8 cellular contexts compared by ENCODE assay signal in the genomic region with DNA sequence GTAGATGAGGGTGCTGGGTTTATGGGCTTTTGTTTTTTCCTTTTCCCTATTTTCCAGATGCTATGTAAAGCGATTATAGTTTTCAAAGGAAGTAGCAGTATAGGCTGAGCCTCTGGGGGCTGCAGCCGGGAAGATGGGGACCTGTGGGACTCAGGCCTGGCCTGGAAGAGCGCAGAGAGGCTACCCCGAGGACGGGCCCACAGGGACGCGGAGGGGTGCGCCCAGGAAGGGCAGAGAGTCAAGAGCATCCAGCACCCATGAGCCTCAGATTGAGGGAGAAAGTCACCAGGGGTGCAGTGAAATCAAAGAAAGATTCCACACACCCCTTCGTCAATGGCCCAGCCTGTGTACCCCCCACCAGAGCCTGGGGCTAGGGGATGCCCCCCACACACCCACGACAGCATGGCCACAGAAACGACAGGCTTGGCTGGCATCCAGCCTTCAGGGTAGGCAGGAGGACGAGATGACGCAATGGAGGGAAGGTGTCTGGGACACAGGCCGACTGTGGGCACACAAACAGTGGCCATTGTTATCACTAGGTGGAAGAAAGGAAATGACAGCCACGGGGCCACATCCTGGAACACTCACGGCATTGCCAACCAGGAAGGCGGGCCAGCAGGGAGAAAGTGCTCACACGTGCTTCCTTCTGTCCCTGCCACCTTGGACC. TPM values are rescaled to one million over a fixed set of nuclear protein-coding genes. Genes with fewer than 3 reads are reported as not detected.
A peak's percentile ranks its signal among the peaks of the same experiment; 100 is the strongest.
DNase-seq lines count a peak whose midpoint lies in the region; ATAC-seq and TF ChIP-seq lines count a peak whose summit lies in the region.

No MANE protein-coding gene starts in this region.

- no peak for TF ChIP-seq RAD21 in IMR-90 (IDR thresholded peaks at IDR 0.05; ENCODE audit: low read length)

- intact Hi-C loops in IMR-90 (cut with micrococcal nuclease): no loop called here
- intact Hi-C loops in heart right ventricle (cut with DNase I): no loop called here

- peak overlapping the region; percentile 77; the same call in 2 of the 3 replicates for H2BK15ac ChIP-seq in IMR-90 (ENCODE audit: low read depth, low read length)

- peak overlapping the region; percentile 81 for H4K91ac ChIP-seq in IMR-90 (ENCODE audit: insufficient read depth, low read depth, low read length)

- H3K9me3 ChIP-seq in IMR-90 (ENCODE audit: control insufficient read depth, insufficient read depth, low read length) (no peaks in the 10 kb centered on the region), heart right ventricle (no peaks in the 10 kb centered on the region)

- peak overlapping the region; percentile 47 for H3K18ac ChIP-seq in IMR-90 (ENCODE audit: low read depth, low read length)

- peak overlapping the region; percentile 85 for H2AK9ac ChIP-seq in IMR-90 (replicated peaks; ENCODE audit: low read depth, low read length, poor library complexity)

- peaks cover 25% of the 10 kb centered on the region for H3K9me1 ChIP-seq in IMR-90 (ENCODE audit: insufficient read depth, low read length)

- no TSS peak for BruUV-seq in IMR-90 (replicated peaks; lab: Mats Ljungman, UMichigan)

- H3K9ac ChIP-seq in IMR-90 (ENCODE audit: low read depth, low read length): no peak overlapping the region

- dilution Hi-C loops in IMR-90 (cut with HindIII; ENCODE audit: low sequenced_read_pairs, unreplicated experiment): no loop called here

- H3K79me1 ChIP-seq in IMR-90 (ENCODE audit: low read depth in 1 of 2, low read length in 2 of 2): peaks cover 0 to 24% of the 10 kb centered on the region in 2 experiments; a peak in 2 of 4 replicates

- H3K4me3 ChIP-seq in IMR-90 (ENCODE audit: insufficient read depth, low read depth, low read length) (no peak overlapping the region), heart right ventricle (no peak overlapping the region)

- H2AK5ac ChIP-seq in IMR-90 (ENCODE audit: low read depth, low read length): peak overlapping the region; percentile 82

- H3K27me3 ChIP-seq in IMR-90 (ENCODE audit: control insufficient read depth, insufficient read depth, low read length) (no peaks in the 10 kb centered on the region), heart right ventricle (no peaks in the 10 kb centered on the region)

- peak overlapping the region; percentile 14; the same call in 1 of the 2 replicates for H3K4me2 ChIP-seq in IMR-90 (ENCODE audit: low read depth, low read length)

- peak overlapping the region; percentile 51 for H3K14ac ChIP-seq in IMR-90 (replicated peaks; ENCODE audit: low read depth, low read length)

- H3K27ac ChIP-seq in IMR-90 (ENCODE audit: insufficient read depth, low read length): peak overlapping the region; percentile 30
- H3K27ac ChIP-seq in heart right ventricle: peak overlapping the region; percentile 2 to 78 (median 56)

- H3K36me3 ChIP-seq in IMR-90 (ENCODE audit: control insufficient read depth, insufficient read depth, low read length) (no peaks in the 10 kb centered on the region), heart right ventricle (peaks cover 0 to 17% (median 0%) of the 10 kb centered on the region in 9 donors)

- no peak overlapping the region for H3K56ac ChIP-seq in IMR-90 (ENCODE audit: extremely low read depth, insufficient read depth, low read length)

- ATAC-seq in IMR-90 (ENCODE audit: low read depth) (peak; percentile 19), heart right ventricle (peak; percentile 66 to 85 (median 80)), GM21528 (IDR thresholded peaks at IDR 0.05; ENCODE audit: low FRiP score, unreplicated experiment) (no peak), GM18502 (IDR thresholded peaks at IDR 0.05; ENCODE audit: poor library complexity, unreplicated experiment) (no peak)

- H3K23ac ChIP-seq in IMR-90 (ENCODE audit: low read depth, low read length): peak overlapping the region; percentile 23; the same call in 1 of the 2 replicates

- no peaks in the 10 kb centered on the region for H4K20me1 ChIP-seq in IMR-90 (ENCODE audit: insufficient read depth, low read length)

- peaks cover 26% of the 10 kb centered on the region for H3K4me1 ChIP-seq in IMR-90 (ENCODE audit: control insufficient read depth, insufficient read depth, low read length)
- peaks cover 23 to 69% (median 54%) of the 10 kb centered on the region in 9 donors for H3K4me1 ChIP-seq in heart right ventricle

- no peak overlapping the region for H2BK5ac ChIP-seq in IMR-90 (ENCODE audit: low read depth, low read length, poor library complexity, severe bottlenecking)

- in situ Hi-C loops in IMR-90 (cut with MboI; ENCODE audit: low sequenced_read_pairs): no loop called here

- peak overlapping the region; percentile 12 to 79; a peak in 3 of 4 replicates for H4K8ac ChIP-seq in IMR-90 (ENCODE audit: low read depth in 2 of 2, low read length in 2 of 2)

- peak overlapping the region; percentile 46 for H2BK20ac ChIP-seq in IMR-90 (ENCODE audit: low read depth, low read length)

- TF ChIP-seq POLR2A in IMR-90 (IDR thresholded peaks at IDR 0.05; ENCODE audit: low read depth, low read length): no peak

- CTCF ChIA-PET in IMR-90 (lab: Yijun Ruan, JAX): no interaction called here
- CTCF ChIA-PET in GM10248 (lab: Yijun Ruan, JAX): interaction anchor here (1.5 kb wide), 1 partner anchor 58 kb away, joined by 5 read pairs; no protein-coding TSS in a partner anchor

- H3K4ac ChIP-seq in IMR-90 (ENCODE audit: low read depth, low read length): peak overlapping the region; percentile 43

- WGBS in IMR-90 (ENCODE audit: extremely low coverage in 2 of 2, insufficient read length in 1 of 2), 2 experiments: 13% methylated on average over 3 of the region's 18 CpGs; no CpG with 5 or more reads in 1 of the 2 experiments
- WGBS in heart right ventricle, 2 donors: 29 to 37% methylated on average over 18 of the region's 18 CpGs

- H4K5ac ChIP-seq in IMR-90 (ENCODE audit: low read depth, low read length): peak overlapping the region; percentile 69

- DNase-seq in IMR-90: peak; percentile 65
- peak; percentile 66 for DNase-seq in activated T-cell treated with anti-CD3 and anti-CD28 coated beads, Interleukin-2, amount 50 U/mL, for 1 hour
- DNase-seq in heart right ventricle: peak; percentile 73 to 86
- peak; percentile 49 for DNase-seq in stimulated activated CD8-positive, alpha-beta memory T cell treated with anti-CD3 and anti-CD28 coated beads, Interleukin-4, amount 100 ng/mL, for 48 hours
- DNase-seq in GM10248 (ENCODE audit: extremely low spot score): no peak
- no peak for DNase-seq in DMS79 (lab: John Stamatoyannopoulos, UW)

- peak overlapping the region; percentile 79 for H2AFZ ChIP-seq in IMR-90 (replicated peaks; ENCODE audit: low read length, poor library complexity)

- peak overlapping the region; percentile 29 for H2BK120ac ChIP-seq in IMR-90 (ENCODE audit: low read depth, low read length)

- POLR2A ChIA-PET in IMR-90 (lab: Charles Lee; ENCODE audit: unreplicated experiment): no interaction called here
- POLR2A ChIA-PET in GM10248 (lab: Yijun Ruan, JAX): no interaction called here

- no peak for TF ChIP-seq CTCF in IMR-90 (conservative IDR thresholded peaks at IDR 0.05; ENCODE audit: low read depth, low read length)
- TF ChIP-seq CTCF in heart right ventricle (IDR thresholded peaks at IDR 0.05): no peak
- no peak for TF ChIP-seq CTCF in GM10248 (IDR thresholded peaks at IDR 0.05; ENCODE audit: control extremely low read depth, extremely low read depth, low read depth, missing control alignments)

TF ChIP-seq in IMR-90, 13 proteins besides CTCF, POLR2A, EP300 and RAD21:
- TF ChIP-seq MAZ (IDR thresholded peaks at IDR 0.05; ENCODE audit: borderline replicate concordance, low read depth, low read length) (peak; percentile 16; the same call in 1 of the 2 replicates), RCOR1 (IDR thresholded peaks at IDR 0.05; ENCODE audit: insufficient replicate concordance, low read length) (no peak), RFX5 (IDR thresholded peaks at IDR 0.05; ENCODE audit: low read depth, low read length) (no peak), BHLHE40 (IDR thresholded peaks at IDR 0.05; ENCODE audit: low read depth, low read length) (no peak), MAFK (IDR thresholded peaks at IDR 0.05; ENCODE audit: low read depth, low read length) (no peak), MXI1 (IDR thresholded peaks at IDR 0.05; ENCODE audit: borderline replicate concordance, low read depth, low read length) (0 out of 2 replicates have a peak, but pooled peaks have one; percentile 22), CEBPB (IDR thresholded peaks at IDR 0.05; ENCODE audit: low read depth, low read length) (peak; percentile 96), SMC3 (IDR thresholded peaks at IDR 0.05; ENCODE audit: low read depth, low read length) (no peak)
- TF ChIP-seq, protein P1, sequence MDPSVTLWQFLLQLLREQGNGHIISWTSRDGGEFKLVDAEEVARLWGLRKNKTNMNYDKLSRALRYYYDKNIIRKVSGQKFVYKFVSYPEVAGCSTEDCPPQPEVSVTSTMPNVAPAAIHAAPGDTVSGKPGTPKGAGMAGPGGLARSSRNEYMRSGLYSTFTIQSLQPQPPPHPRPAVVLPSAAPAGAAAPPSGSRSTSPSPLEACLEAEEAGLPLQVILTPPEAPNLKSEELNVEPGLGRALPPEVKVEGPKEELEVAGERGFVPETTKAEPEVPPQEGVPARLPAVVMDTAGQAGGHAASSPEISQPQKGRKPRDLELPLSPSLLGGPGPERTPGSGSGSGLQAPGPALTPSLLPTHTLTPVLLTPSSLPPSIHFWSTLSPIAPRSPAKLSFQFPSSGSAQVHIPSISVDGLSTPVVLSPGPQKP (IDR thresholded peaks at IDR 0.05; ENCODE audit: borderline replicate concordance, low read depth, low read length): no peak
- TF ChIP-seq, protein P2, sequence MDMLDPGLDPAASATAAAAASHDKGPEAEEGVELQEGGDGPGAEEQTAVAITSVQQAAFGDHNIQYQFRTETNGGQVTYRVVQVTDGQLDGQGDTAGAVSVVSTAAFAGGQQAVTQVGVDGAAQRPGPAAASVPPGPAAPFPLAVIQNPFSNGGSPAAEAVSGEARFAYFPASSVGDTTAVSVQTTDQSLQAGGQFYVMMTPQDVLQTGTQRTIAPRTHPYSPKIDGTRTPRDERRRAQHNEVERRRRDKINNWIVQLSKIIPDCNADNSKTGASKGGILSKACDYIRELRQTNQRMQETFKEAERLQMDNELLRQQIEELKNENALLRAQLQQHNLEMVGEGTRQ (IDR thresholded peaks at IDR 0.05; ENCODE audit: low read depth, low read length): no peak
TF ChIP-seq in IMR-90: peak in this region for 3.

RNA-seq across cellular contexts. Expression of a gene that starts 9.0 kb away (rescaled TPM):
- 3.9 and 6.1 TPM in 2 replicates for total RNA-seq in IMR-90 (2012; rRNA removed)
- 10.3 TPM in 2 replicates for polyA plus RNA-seq in IMR-90 (2012; rRNA removed)
- 2.1 and 4.1 TPM in 2 replicates for polyA plus RNA-seq in IMR-90 (2012; cell fraction: cytosol; rRNA removed)
- 109 and 145 TPM in 2 replicates for polyA plus RNA-seq in IMR-90 (2012; cell fraction: nucleus; rRNA removed; ENCODE audit: low replicate concordance)
- 10 to 100 TPM in 8 of 10 donors, 1 to 10 TPM in 2; 8.8 to 17.1 (median 13.5) TPM for total RNA-seq in heart right ventricle
- polyA plus RNA-seq in heart right ventricle: 10 to 100 TPM in 1 of 2 donors, 1 to 10 TPM in 1; 6.0 to 35.1 TPM

RNA-seq across cellular contexts. Expression of a gene that starts 29.2 kb away (rescaled TPM):
- 18.3 and 24.2 TPM in 2 replicates for total RNA-seq in IMR-90 (2012; rRNA removed)
- 25.9 and 29.5 TPM in 2 replicates for polyA plus RNA-seq in IMR-90 (2012; rRNA removed)
- 31.9 and 44.3 TPM in 2 replicates for polyA plus RNA-seq in IMR-90 (2012; cell fraction: cytosol; rRNA removed)
- 60.3 and 64.4 TPM in 2 replicates for polyA plus RNA-seq in IMR-90 (2012; cell fraction: nucleus; rRNA removed; ENCODE audit: low replicate concordance)
- 10 to 100 TPM in 4 of 10 donors, 1 to 10 TPM in 6; 2.9 to 21.2 (median 5.3) TPM for total RNA-seq in heart right ventricle
- 10 to 100 TPM in 1 of 2 donors, 1 to 10 TPM in 1; 6.5 to 21.4 TPM for polyA plus RNA-seq in heart right ventricle

Comparison
In these comparisons a context has a peak if more than half of its experiments do, and no peak if none do; other contexts are left out.
1. ATAC-seq: peak in IMR-90 (single experiment) and heart right ventricle (8 of 8); none in GM21528 (single experiment) and GM18502 (single experiment).
2. DNase-seq: peak in IMR-90 (single experiment), activated T-cell treated with anti-CD3 and anti-CD28 coated beads, Interleukin-2, amount 50 U/mL, for 1 hour (single experiment), heart right ventricle (2 of 2) and stimulated activated CD8-positive, alpha-beta memory T cell treated with anti-CD3 and anti-CD28 coated beads, Interleukin-4, amount 100 ng/mL, for 48 hours (single experiment); none in GM10248 (single experiment) and DMS79 (single experiment).